10 cellular contexts compared by ENCODE assay signal in the genomic region with DNA sequence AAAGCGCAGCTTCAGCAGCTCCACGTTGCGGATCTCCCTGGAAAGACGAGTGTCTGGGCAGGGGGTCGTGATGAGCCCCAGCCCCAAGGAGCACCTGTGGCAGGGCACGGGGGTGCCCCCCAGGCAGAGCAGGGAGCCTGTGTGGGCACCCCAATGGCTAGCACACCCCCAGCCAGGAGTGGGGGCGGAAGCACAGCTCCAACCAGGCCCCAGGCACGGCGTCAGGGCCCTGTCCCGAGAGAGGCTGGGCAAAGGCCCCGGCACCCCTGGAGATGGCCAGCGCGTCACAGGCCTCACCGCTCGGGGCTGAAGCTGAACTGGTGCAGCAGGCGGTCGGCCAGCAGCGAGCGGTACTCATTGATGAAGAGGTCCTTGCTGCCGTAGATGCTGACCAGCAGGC. TPM values are rescaled to one million over a fixed set of nuclear protein-coding genes. Genes with fewer than 3 reads are reported as not detected.
"Had no signal": no experiment of that assay in that cellular context is flagged by ENCODE, and none has a peak within 500 bp of the region (broad histone marks: within the 10 kb centered on the region; RNA-seq: fewer than 3 reads in every experiment).

No MANE protein-coding gene starts in this region.

- ATAC-seq: GM23338, HCT116 had no signal

- H3K27ac ChIP-seq: KMS-11 had no signal

- H3K9me3 Mint-ChIP-seq: GM23338 had no signal

- DNase-seq: IMR-90, KBM-7 had no signal

- H3K4me2 ChIP-seq: GM23338, KMS-11 had no signal

- FAIRE-seq: HTR-8/SVneo had no signal

- H3K27ac Mint-ChIP-seq: GM23338 had no signal

- H2AFZ ChIP-seq: GM23338 had no signal

- H3K9ac ChIP-seq: KMS-11 had no signal

- H3K4me3 ChIP-seq: GM23338, HAP-1 had no signal

- H3K9me3 ChIP-seq: HAP-1 had no signal

- H3K4me3 Mint-ChIP-seq: GM23338 had no signal

- H3K4me1 Mint-ChIP-seq: GM23338 had no signal

- H3K4me1 ChIP-seq: HAP-1 had no signal

RNA-seq across cellular contexts. Expression of gene TMEM210, which starts 8.6 kb away (rescaled TPM):
- total RNA-seq: GM23338, H4, H7, HT-29, IMR-90 had no signal
- polyA plus RNA-seq: GM23338, IMR-90 had no signal

RNA-seq across cellular contexts. Expression of gene LRRC26, which starts 10.6 kb away (rescaled TPM):
- total RNA-seq: IMR-90 had no signal
- polyA plus RNA-seq: IMR-90 had no signal
